ENCODE assay signal across 9 cellular contexts in genomic region chr17:47707056-47707791, GRCh38. TPM values are rescaled to one million over a fixed set of nuclear protein-coding genes. Genes with fewer than 3 reads are reported as not detected.
DNase-seq lines count a peak whose midpoint lies in the region; ATAC-seq lines count a peak whose summit lies in the region.
"Had no signal": no experiment of that assay in that cellular context is flagged by ENCODE, and none has a peak within 500 bp of the region (broad histone marks: within the 10 kb centered on the region; RNA-seq: fewer than 3 reads in every experiment).

No MANE protein-coding gene starts in this region.

- H3K27me3 Mint-ChIP-seq in activated naive CD4-positive, alpha-beta T cell treated with anti-CD3 and anti-CD28 coated beads for 36 hours (ENCODE audit: low read depth), result no peaks in the 10 kb centered on the region
- peaks cover 2% of the 10 kb centered on the region for H3K27me3 Mint-ChIP-seq in activated CD4-positive, alpha-beta memory T cell treated with anti-CD3 and anti-CD28 coated beads, Interleukin-2, amount 10 ng/mL, durations not matched to agents 7 days and 5 days
- peaks cover 16 to 40% (median 21%) of the 10 kb centered on the region in 3 donors for H3K27me3 Mint-ChIP-seq in immature natural killer cell (ENCODE audit: low read depth in 3 of 3)

- H3K27ac Mint-ChIP-seq in activated naive CD4-positive, alpha-beta T cell treated with anti-CD3 and anti-CD28 coated beads for 36 hours, result peak overlapping the region; percentile 98
- H3K27ac Mint-ChIP-seq in activated CD4-positive, alpha-beta memory T cell treated with anti-CD3 and anti-CD28 coated beads, Interleukin-2, amount 10 ng/mL, durations not matched to agents 7 days and 5 days, result peak overlapping the region; percentile 95
- H3K27ac Mint-ChIP-seq in immature natural killer cell, result peak overlapping the region; percentile 92 to 99 (median 97)

- H3K9me3 Mint-ChIP-seq in activated naive CD4-positive, alpha-beta T cell treated with anti-CD3 and anti-CD28 coated beads for 36 hours, result no peaks in the 10 kb centered on the region
- no peaks in the 10 kb centered on the region for H3K9me3 Mint-ChIP-seq in activated CD4-positive, alpha-beta memory T cell treated with anti-CD3 and anti-CD28 coated beads, Interleukin-2, amount 10 ng/mL, durations not matched to agents 7 days and 5 days
- H3K9me3 Mint-ChIP-seq in immature natural killer cell, result no peaks in the 10 kb centered on the region

- H3K4me3 Mint-ChIP-seq in activated naive CD4-positive, alpha-beta T cell treated with anti-CD3 and anti-CD28 coated beads for 36 hours, result no peak overlapping the region
- no peak overlapping the region for H3K4me3 Mint-ChIP-seq in activated CD4-positive, alpha-beta memory T cell treated with anti-CD3 and anti-CD28 coated beads, Interleukin-2, amount 10 ng/mL, durations not matched to agents 7 days and 5 days
- H3K4me3 Mint-ChIP-seq in immature natural killer cell, result peak overlapping the region; percentile 76 to 99 (median 90)

- CTCF ChIA-PET in activated naive CD4-positive, alpha-beta T cell treated with anti-CD3 and anti-CD28 coated beads for 36 hours (lab: Charles Lee), result interaction anchor here (0.7 to 5.5 kb wide), 9 partner anchors 9 to 66 kb away, joined by 3 to 72 read pairs (median 4); partner anchors contain the start of gene TBX21
- CTCF ChIA-PET in activated CD4-positive, alpha-beta memory T cell treated with anti-CD3 and anti-CD28 coated beads, Interleukin-2, amount 10 ng/mL, durations not matched to agents 7 days and 5 days (lab: Charles Lee), result interaction anchor here (0.6 to 2.8 kb wide), 6 partner anchors 8 to 43 kb away, joined by 3 to 17 read pairs (median 7); partner anchors contain the start of gene TBX21

- H3K27ac ChIP-seq in substantia nigra (ENCODE audit: low read depth, low read length, poor library complexity, severe bottlenecking), result peak overlapping the region; percentile 60
- H3K27ac ChIP-seq: colonic mucosa had no signal

- peaks cover 46% of the 10 kb centered on the region for H3K36me3 Mint-ChIP-seq in activated naive CD4-positive, alpha-beta T cell treated with anti-CD3 and anti-CD28 coated beads for 36 hours (ENCODE audit: low read depth)
- no peaks in the 10 kb centered on the region for H3K36me3 Mint-ChIP-seq in activated CD4-positive, alpha-beta memory T cell treated with anti-CD3 and anti-CD28 coated beads, Interleukin-2, amount 10 ng/mL, durations not matched to agents 7 days and 5 days (ENCODE audit: low read depth)
- peaks cover 6 to 13% (median 12%) of the 10 kb centered on the region in 3 donors for H3K36me3 Mint-ChIP-seq in immature natural killer cell

- peaks cover 69% of the 10 kb centered on the region for H3K4me1 Mint-ChIP-seq in activated naive CD4-positive, alpha-beta T cell treated with anti-CD3 and anti-CD28 coated beads for 36 hours (ENCODE audit: low read depth)
- H3K4me1 Mint-ChIP-seq in activated CD4-positive, alpha-beta memory T cell treated with anti-CD3 and anti-CD28 coated beads, Interleukin-2, amount 10 ng/mL, durations not matched to agents 7 days and 5 days, result peaks cover 62% of the 10 kb centered on the region
- H3K4me1 Mint-ChIP-seq in immature natural killer cell, result peaks cover 83 to 86% of the 10 kb centered on the region in 2 donors

- peak; percentile 5 for DNase-seq in activated naive CD4-positive, alpha-beta T cell treated with anti-CD3 and anti-CD28 coated beads for 36 hours
- DNase-seq in activated naive CD4-positive, alpha-beta T cell treated with Interleukin-2 at 50 U/mL for 16 hours, result no peak
- DNase-seq in activated CD4-positive, alpha-beta memory T cell treated with anti-CD3 and anti-CD28 coated beads, Interleukin-2, amount 10 ng/mL, durations not matched to agents 7 days and 5 days, result no peak
- no peak for DNase-seq in immature natural killer cell
- DNase-seq in substantia nigra (lab: John Stamatoyannopoulos, UW), result peak in 29 of 49 donors; percentile 11 to 70 (median 36)
- DNase-seq: colonic mucosa had no signal

- POLR2A ChIA-PET in activated CD4-positive, alpha-beta memory T cell treated with anti-CD3 and anti-CD28 coated beads, Interleukin-2, amount 10 ng/mL, durations not matched to agents 7 days and 5 days (lab: Charles Lee), result interaction anchor here (1.6 to 22.2 kb wide), 6 partner anchors 8 to 58 kb away, joined by 6 to 463 read pairs (median 18); partner anchors contain the start of genes KPNB1, TBKBP1 and TBX21

- intact Hi-C loops in activated naive CD4-positive, alpha-beta T cell treated with anti-CD3 and anti-CD28 coated beads for 36 hours (cut with micrococcal nuclease), result no loop called here

- ATAC-seq in HG03175 (IDR thresholded peaks at IDR 0.05; ENCODE audit: unreplicated experiment), result no peak
- no peak for ATAC-seq in HG03521 (IDR thresholded peaks at IDR 0.05; ENCODE audit: unreplicated experiment)
- no peak for ATAC-seq in GM19397 (IDR thresholded peaks at IDR 0.05; ENCODE audit: unreplicated experiment)

RNA-seq across cellular contexts. Expression of gene TBKBP1, which starts 13.3 kb away (rescaled TPM):
- total RNA-seq in activated naive CD4-positive, alpha-beta T cell treated with anti-CD3 and anti-CD28 coated beads for 36 hours, result 10 to 100 TPM; 19.5 to 19.7 TPM
- total RNA-seq in activated CD4-positive, alpha-beta memory T cell treated with anti-CD3 and anti-CD28 coated beads, Interleukin-2, amount 10 ng/mL, durations not matched to agents 7 days and 5 days, result 1 to 10 TPM; 7.0 TPM
- 1 to 10 TPM; 1.3 to 2.3 (median 2.2) TPM for polyA plus RNA-seq in immature natural killer cell

RNA-seq across cellular contexts. Expression of gene TBX21, which starts 25.8 kb away (rescaled TPM):
- total RNA-seq in activated naive CD4-positive, alpha-beta T cell treated with anti-CD3 and anti-CD28 coated beads for 36 hours, result 10 to 100 TPM; 50.6 to 52.3 TPM
- total RNA-seq in activated CD4-positive, alpha-beta memory T cell treated with anti-CD3 and anti-CD28 coated beads, Interleukin-2, amount 10 ng/mL, durations not matched to agents 7 days and 5 days, result 10 to 100 TPM; 58.3 to 61.1 TPM
- polyA plus RNA-seq in immature natural killer cell, result 100 to 1,000 TPM; 199 to 385 (median 225) TPM

RNA-seq across cellular contexts. Expression of gene KPNB1, which starts 57.5 kb away (rescaled TPM):
- total RNA-seq in activated naive CD4-positive, alpha-beta T cell treated with anti-CD3 and anti-CD28 coated beads for 36 hours, result 100 to 1,000 TPM; 602 to 614 TPM
- total RNA-seq in activated CD4-positive, alpha-beta memory T cell treated with anti-CD3 and anti-CD28 coated beads, Interleukin-2, amount 10 ng/mL, durations not matched to agents 7 days and 5 days, result 100 to 1,000 TPM; 329 to 334 TPM
- polyA plus RNA-seq in immature natural killer cell, result 10 to 100 TPM; 15.8 to 27.9 (median 17.3) TPM

Comparison
In these comparisons a context has a peak if more than half of its experiments do, and no peak if none do; other contexts are left out.
1. DNase-seq: peak in activated naive CD4-positive, alpha-beta T cell treated with anti-CD3 and anti-CD28 coated beads for 36 hours (single experiment) and substantia nigra (29 of 49); none in activated naive CD4-positive, alpha-beta T cell treated with Interleukin-2 at 50 U/mL for 16 hours (single experiment), activated CD4-positive, alpha-beta memory T cell treated with anti-CD3 and anti-CD28 coated beads, Interleukin-2, amount 10 ng/mL, durations not matched to agents 7 days and 5 days (single experiment) and immature natural killer cell (0 of 3).
2. H3K4me3 Mint-ChIP-seq: peak in immature natural killer cell (5 of 5); none in activated naive CD4-positive, alpha-beta T cell treated with anti-CD3 and anti-CD28 coated beads for 36 hours (single experiment) and activated CD4-positive, alpha-beta memory T cell treated with anti-CD3 and anti-CD28 coated beads, Interleukin-2, amount 10 ng/mL, durations not matched to agents 7 days and 5 days (single experiment).
3. Peak in every context shown above with its lines, with median percentiles within 50 percentile points of each other: H3K27ac Mint-ChIP-seq.